ENCODE assay signal across 23 cellular contexts in genomic region chr5:78589928-78590327, GRCh38. TPM values are rescaled to one million over a fixed set of nuclear protein-coding genes. Genes with fewer than 3 reads are reported as not detected.
DNase-seq lines count a peak whose midpoint lies in the region; ATAC-seq and TF ChIP-seq lines count a peak whose summit lies in the region.
"Had no signal": no experiment of that assay in that cellular context is flagged by ENCODE, and none has a peak within 500 bp of the region (broad histone marks: within the 10 kb centered on the region; RNA-seq: fewer than 3 reads in every experiment).

No MANE protein-coding gene starts in this region.

- no peak overlapping the region for H3K4me3 ChIP-seq in cardiac muscle cell
- H3K4me3 ChIP-seq in right cardiac atrium (ENCODE audit: low read length) = no peak overlapping the region
- no peak overlapping the region for H3K4me3 ChIP-seq in RWPE2 (ENCODE audit: severe bottlenecking)
- no peak overlapping the region for H3K4me3 ChIP-seq in fibroblast of villous mesenchyme (ENCODE audit: low read depth, low read length)
- H3K4me3 ChIP-seq: BLaER1 treated with 17β-estradiol and CSF1 and Interleukin-3, amounts not matched to agents 10 nM and 100 nM; SJCRH30 had no signal

- no peak for TF ChIP-seq CTCF in cardiac muscle cell (IDR thresholded peaks at IDR 0.05; ENCODE audit: low read depth, low read length)
- TF ChIP-seq CTCF in RWPE2 (IDR thresholded peaks at IDR 0.05; ENCODE audit: poor library complexity, severe bottlenecking) = no peak
- no peak for TF ChIP-seq CTCF in fibroblast of villous mesenchyme (IDR thresholded peaks at IDR 0.05; ENCODE audit: insufficient read depth, low read depth, low read length)

- H3K9me3 ChIP-seq in cardiac muscle cell (ENCODE audit: low read depth) (no peaks in the 10 kb centered on the region), right cardiac atrium (ENCODE audit: control insufficient read depth, low read length) (no peaks in the 10 kb centered on the region), RWPE2 (ENCODE audit: severe bottlenecking) (no peaks in the 10 kb centered on the region)

- ATAC-seq in right cardiac atrium = no peak
- no peak for ATAC-seq in RWPE2 (ENCODE audit: low read depth)
- ATAC-seq: Right ventricle myocardium inferior, SK-N-SH treated with all-trans-retinoic acid at 6 μM for 48 hours had no signal

- 68% methylated on average over 5 of the region's 5 CpGs for WGBS in right cardiac atrium

- H3K27ac ChIP-seq in cardiac muscle cell = peak overlapping the region; percentile 61
- H3K27ac ChIP-seq in right cardiac atrium (ENCODE audit: low read length) = no peak overlapping the region
- H3K27ac ChIP-seq in RWPE2 (ENCODE audit: poor library complexity, severe bottlenecking) = peak overlapping the region; percentile 65
- H3K27ac ChIP-seq in substantia nigra (ENCODE audit: low read depth, low read length, poor library complexity, severe bottlenecking) = peak overlapping the region; percentile 43
- H3K27ac ChIP-seq: BLaER1 treated with 17β-estradiol and CSF1 and Interleukin-3, amounts not matched to agents 10 nM and 100 nM; HL-60; SJCRH30 had no signal

- DNase-seq in cardiac muscle cell (ENCODE audit: low read depth in 1 of 2, low spot score in 1 of 2) (no peak), right cardiac atrium (no peak), RWPE2 (ENCODE audit: low spot score) (no peak), fibroblast of villous mesenchyme (ENCODE audit: low read depth) (peak; percentile 64), substantia nigra (lab: John Stamatoyannopoulos, UW) (no peak), T1000 (lab: John Stamatoyannopoulos, UW) (no peak)
- no peak for DNase-seq in stimulated activated CD4-positive, alpha-beta T cell treated with anti-CD3 and anti-CD28 coated beads, Interleukin-4, amount 100 ng/mL, for 1 hour
- DNase-seq in activated effector memory CD4-positive, alpha-beta T cell treated with anti-CD3 and anti-CD28 coated beads, Interleukin-2, amount 50 U/mL, for 16 hours = no peak
- DNase-seq: AML-193; CD4-positive, alpha-beta memory T cell; COR-L47; GOT3; HCEC 1CT; NCI-H1048; NCI-H1417; NCI-H1694; NCI-H2029 treated with DMSO at 0.1 percent for 48 hours; NCI-H526 treated with DMSO at 0.1 percent for 48 hours; SJCRH30 had no signal

- H3K36me3 ChIP-seq in cardiac muscle cell (peaks cover 23% of the 10 kb centered on the region), RWPE2 (ENCODE audit: low read depth) (peaks cover 24% of the 10 kb centered on the region)

- H3K27me3 ChIP-seq in cardiac muscle cell (no peaks in the 10 kb centered on the region), right cardiac atrium (ENCODE audit: control insufficient read depth, insufficient read depth) (no peaks in the 10 kb centered on the region), RWPE2 (ENCODE audit: insufficient read depth, poor library complexity, severe bottlenecking) (no peaks in the 10 kb centered on the region)
- H3K27me3 ChIP-seq: BLaER1 treated with 17β-estradiol and CSF1 and Interleukin-3, amounts not matched to agents 10 nM and 100 nM; SJCRH30 had no signal

- intact Hi-C loops in right cardiac atrium (cut with DNase I) = loop anchor here in 1 of 4 donors (5.0 kb wide), 1 partner anchor 43 kb away; no protein-coding TSS in a partner anchor

- peaks cover 50% of the 10 kb centered on the region for H3K4me1 ChIP-seq in cardiac muscle cell (ENCODE audit: low read depth)
- H3K4me1 ChIP-seq in right cardiac atrium (ENCODE audit: control insufficient read depth, insufficient read depth, low read length) = peaks cover 10% of the 10 kb centered on the region
- H3K4me1 ChIP-seq in RWPE2 (ENCODE audit: insufficient read depth, poor library complexity, severe bottlenecking) = peaks cover 62% of the 10 kb centered on the region

RNA-seq across cellular contexts. Expression of gene LHFPL2, which starts 58.6 kb away (rescaled TPM):
- total RNA-seq in cardiac muscle cell = 126 TPM in 2 replicates
- 96.6 and 101 TPM in 2 replicates for polyA plus RNA-seq in cardiac muscle cell
- total RNA-seq in right cardiac atrium = 10 to 100 TPM in 3 of 4 donors, 1 to 10 TPM in 1; 9.7 to 21.4 (median 10.9) TPM
- polyA plus RNA-seq in right cardiac atrium = 5.6 TPM
- total RNA-seq in fibroblast of villous mesenchyme = 35.0 and 44.1 TPM in 2 replicates
